8 cellular contexts compared by ENCODE assay signal in the genomic region with DNA sequence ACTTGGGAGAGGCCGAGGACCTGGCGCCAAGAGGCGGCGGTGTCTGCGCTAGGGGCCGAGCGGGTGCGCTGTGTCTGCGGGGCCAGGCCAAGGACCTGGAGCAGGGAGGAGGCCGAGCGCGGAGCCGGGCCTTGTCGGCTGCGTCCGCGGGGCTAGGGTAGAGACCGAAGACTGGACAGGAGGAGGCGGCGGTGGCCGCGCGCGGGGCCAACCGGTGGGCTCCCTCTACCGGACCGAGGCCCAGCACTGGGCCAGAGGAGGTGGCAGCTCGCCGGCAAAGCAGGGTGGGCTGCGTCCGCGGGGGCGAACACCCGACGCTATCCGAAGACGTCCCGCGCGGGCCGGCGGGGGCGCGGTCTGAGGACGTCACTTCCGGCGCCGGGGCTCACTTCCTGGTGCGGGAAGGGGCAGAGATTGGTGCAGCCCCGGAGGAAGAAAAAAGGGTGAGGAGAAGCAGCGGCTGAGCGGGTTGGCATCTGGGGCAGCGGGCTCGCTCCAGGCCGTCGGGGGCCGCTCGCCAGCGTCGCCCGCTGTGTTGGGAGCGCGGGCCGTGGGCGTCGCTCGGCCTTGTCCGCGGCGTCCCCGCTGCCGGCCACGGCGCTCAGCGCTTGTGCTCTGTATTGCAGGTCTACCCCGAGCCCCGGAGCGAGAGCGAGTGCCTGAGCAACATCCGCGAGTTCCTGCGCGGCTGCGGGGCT.
DNase-seq lines count a peak whose midpoint lies in the region; ATAC-seq and TF ChIP-seq lines count a peak whose summit lies in the region.

No MANE protein-coding gene starts in this region.

- no peaks in the 10 kb centered on the region for H3K9me3 ChIP-seq in mucosa of stomach (ENCODE audit: control insufficient read depth, low read length)

- peak overlapping the region; percentile 81 for H3K4me3 ChIP-seq in mucosa of stomach (ENCODE audit: low read length)

- H3K4me1 ChIP-seq in mucosa of stomach (ENCODE audit: control insufficient read depth, insufficient read depth, low read length) = peaks cover 11% of the 10 kb centered on the region

- ATAC-seq in GM21528 (IDR thresholded peaks at IDR 0.05; ENCODE audit: low FRiP score, unreplicated experiment) = peak; percentile 93

- no peaks in the 10 kb centered on the region for H3K27me3 ChIP-seq in mucosa of stomach (ENCODE audit: control insufficient read depth, insufficient read depth, low read length)

- no peaks in the 10 kb centered on the region for H3K36me3 ChIP-seq in mucosa of stomach (ENCODE audit: control insufficient read depth, insufficient read depth, low read length)

- H3K9ac ChIP-seq in mucosa of stomach (ENCODE audit: low read length) = peak overlapping the region; percentile 95

- peak; percentile 94 for TF ChIP-seq POLR2A in erythroblast (IDR thresholded peaks at IDR 0.05; ENCODE audit: low read length)

- DNase-seq in DMS153 (lab: John Stamatoyannopoulos, UW) (peak; percentile 70), HuH-7.5 (ENCODE audit: low spot score) (peak; percentile 71), OCI-M1 (lab: John Stamatoyannopoulos, UW) (peak; percentile 93), erythroblast (lab: John Stamatoyannopoulos, UW) (peak; percentile 94 to 95)
- peak; percentile 95 for DNase-seq in activated T-cell treated with anti-CD3 and anti-CD28 coated beads, Interleukin-2, amount 50 U/mL, for 1 hour
- peak; percentile 97 for DNase-seq in stimulated activated CD8-positive, alpha-beta memory T cell treated with anti-CD3 and anti-CD28 coated beads, Interleukin-4, amount 100 ng/mL, for 48 hours

Comparison
In these comparisons a context has a peak if more than half of its experiments do, and no peak if none do; other contexts are left out.
1. Peak in every context shown above with its lines: DNase-seq, ATAC-seq and H3K4me3 ChIP-seq.